In the genomic region with DNA sequence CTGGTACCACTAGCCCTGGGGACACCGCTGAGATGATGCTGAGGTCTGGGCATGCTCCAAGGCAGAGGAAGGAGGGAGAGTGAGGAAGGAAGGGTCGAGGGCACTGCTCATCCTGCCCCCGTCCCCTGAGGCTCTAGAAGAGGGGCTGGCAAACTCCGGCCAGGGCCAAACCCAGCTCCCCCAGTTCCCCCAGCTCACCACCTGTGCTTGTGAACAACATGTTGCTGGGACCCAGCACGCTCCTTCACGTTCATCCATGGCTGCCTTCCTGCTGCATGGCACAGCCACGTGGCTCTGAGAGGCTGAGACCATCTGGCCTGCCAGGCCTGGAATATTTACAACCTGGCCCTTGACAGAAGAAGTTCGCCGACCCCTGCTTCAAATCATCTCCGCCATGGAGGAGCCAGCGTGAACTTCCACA, we compare ENCODE assay signal across 23 cellular contexts.
DNase-seq lines count a peak whose midpoint lies in the region; ATAC-seq and TF ChIP-seq lines count a peak whose summit lies in the region.
"Had no signal": no experiment of that assay in that cellular context is flagged by ENCODE, and none has a peak within 500 bp of the region (broad histone marks: within the 10 kb centered on the region; RNA-seq: fewer than 3 reads in every experiment).

No MANE protein-coding gene starts in this region.

- DNase-seq in NCI-H524 (lab: John Stamatoyannopoulos, UW) (peak; percentile 49 to 68), NCI-H524 treated with DMSO at 0.1 percent for 48 hours (lab: John Stamatoyannopoulos, UW) (no peak), dorsolateral prefrontal cortex (no peak), lower lobe of right lung (peak; percentile 26), retina (peak; percentile 19), nucleus accumbens (lab: John Stamatoyannopoulos, UW) (no peak)
- DNase-seq: 8988T; ACHN; BE2C; CD4-positive, CD25-positive, alpha-beta regulatory T cell; GDM1; Kasumi-1; NCI-H1105 treated with DMSO at 0.1 percent for 48 hours; NCI-H146; NCI-H2029; NCI-H446; NCI-H526 treated with DMSO at 0.1 percent for 48 hours; PC-9; SHP77 had no signal

- intact Hi-C loops in dorsolateral prefrontal cortex (cut with DNase I) (loop anchor here in 1 of 2 donors (2.0 kb wide), 1 partner anchor 15 kb away; no protein-coding TSS in a partner anchor), lower lobe of right lung (cut with DNase I) (no loop called here)

- H3K4me1 ChIP-seq in lower lobe of right lung, result no peaks in the 10 kb centered on the region
- H3K4me1 ChIP-seq: BE2C had no signal

- no peaks in the 10 kb centered on the region for H3K36me3 ChIP-seq in lower lobe of right lung
- H3K36me3 ChIP-seq: BE2C had no signal

- peak overlapping the region in 39 of 59 donors; percentile 8 to 92 (median 80) for H3K27ac ChIP-seq in dorsolateral prefrontal cortex
- H3K27ac ChIP-seq in lower lobe of right lung, result no peak overlapping the region
- H3K27ac ChIP-seq: PC-9 had no signal

- H3K4me3 ChIP-seq in dorsolateral prefrontal cortex, result no peak overlapping the region
- H3K4me3 ChIP-seq in lower lobe of right lung, result no peak overlapping the region
- H3K4me3 ChIP-seq: GM12878, K562, PC-9 had no signal

- H3K27me3 ChIP-seq in dorsolateral prefrontal cortex, result peaks cover 0 to 32% (median 0%) of the 10 kb centered on the region in 45 donors
- peaks cover 46% of the 10 kb centered on the region for H3K27me3 ChIP-seq in lower lobe of right lung (ENCODE audit: low read depth)

- H3K9me3 ChIP-seq in lower lobe of right lung, result no peaks in the 10 kb centered on the region
- H3K9me3 ChIP-seq: BE2C had no signal

- TF ChIP-seq CTCF in dorsolateral prefrontal cortex (IDR thresholded peaks at IDR 0.05 in 54 of 56, conservative IDR thresholded peaks at IDR 0.05 in 2 of 56; ENCODE audit: low read depth in 1 of 56, partially characterized antibody in 56 of 56) (no peak), lower lobe of right lung (IDR thresholded peaks at IDR 0.05) (no peak)

- ATAC-seq in lower lobe of right lung (no peak), GM21717 (IDR thresholded peaks at IDR 0.05; ENCODE audit: unreplicated experiment) (no peak), HG02840 (IDR thresholded peaks at IDR 0.05; ENCODE audit: low FRiP score, unreplicated experiment) (no peak)
- ATAC-seq: GM12878, K562 had no signal

Comparison
In these comparisons a context has a peak if more than half of its experiments do, and no peak if none do; other contexts are left out.
1. DNase-seq: peak in NCI-H524 (2 of 2), lower lobe of right lung (single experiment) and retina (single experiment); none in NCI-H524 treated with DMSO at 0.1 percent for 48 hours (single experiment), dorsolateral prefrontal cortex (0 of 10) and nucleus accumbens (0 of 56).